Comparison of ENCODE assay signal across 34 cellular contexts in genomic region chr18:41043876-41044275, GRCh38.
"Had no signal": no experiment of that assay in that cellular context is flagged by ENCODE, and none has a peak within 500 bp of the region (broad histone marks: within the 10 kb centered on the region; RNA-seq: fewer than 3 reads in every experiment).

No MANE protein-coding gene starts in this region.

- H3K27me3 Mint-ChIP-seq: activated B cell treated with CpG ODN at 0.5 μM for 24 hours; activated CD8-positive, alpha-beta T cell treated with anti-CD3 and anti-CD28 coated beads for 36 hours; activated naive CD8-positive, alpha-beta T cell; activated T-helper 17 cell treated with anti-CD3 and anti-CD28 coated beads, Interleukin-2, amount 50 U/mL, for 72 hours; brain; T-helper 17 cell had no signal

- H3K36me3 ChIP-seq: breast epithelium, cardiac muscle cell, colonic mucosa, esophagus squamous epithelium, gastroesophageal sphincter, WERI-Rb-1 had no signal

- H3K27ac ChIP-seq: breast epithelium, cardiac muscle cell, colonic mucosa, epithelial cell of prostate, esophagus squamous epithelium, gastroesophageal sphincter, WERI-Rb-1 had no signal

- FAIRE-seq: endometrium, endothelial cell of umbilical vein had no signal

- H3K4me3 ChIP-seq: breast epithelium, cardiac muscle cell, colonic mucosa, esophagus squamous epithelium, gastroesophageal sphincter had no signal

- H3K27me3 ChIP-seq: breast epithelium, cardiac muscle cell, colonic mucosa, esophagus squamous epithelium, gastroesophageal sphincter had no signal

- H3K27ac Mint-ChIP-seq: activated B cell treated with CpG ODN at 0.5 μM for 24 hours; activated CD8-positive, alpha-beta T cell treated with anti-CD3 and anti-CD28 coated beads for 36 hours; activated naive CD8-positive, alpha-beta T cell; activated T-helper 17 cell treated with anti-CD3 and anti-CD28 coated beads, Interleukin-2, amount 50 U/mL, for 72 hours; T-helper 17 cell; T-helper 2 cell treated with Interferon-gamma antibody and Interleukin-4, amounts not matched to agents 5 μg/mL and 100 μg/mL, for 36 hours had no signal

- H3K4me1 ChIP-seq: breast epithelium, colonic mucosa, esophagus squamous epithelium, gastroesophageal sphincter had no signal

- H3K9me3 ChIP-seq: breast epithelium, colonic mucosa, esophagus squamous epithelium, gastroesophageal sphincter had no signal

- H3K36me3 Mint-ChIP-seq: activated naive CD8-positive, alpha-beta T cell; brain had no signal

- H3K4me3 Mint-ChIP-seq: activated B cell treated with CpG ODN at 0.5 μM for 24 hours; activated CD8-positive, alpha-beta T cell treated with anti-CD3 and anti-CD28 coated beads for 36 hours; activated naive CD8-positive, alpha-beta T cell; activated T-cell treated with anti-CD3 and anti-CD28 coated beads, Interleukin-2, amount 50 U/mL, for 4 hours; activated T-helper 17 cell treated with anti-CD3 and anti-CD28 coated beads, Interleukin-2, amount 50 U/mL, for 72 hours; brain; T-helper 17 cell; T-helper 2 cell treated with Interferon-gamma antibody and Interleukin-4, amounts not matched to agents 5 μg/mL and 100 μg/mL, for 36 hours had no signal

- DNase-seq: activated B cell treated with CpG ODN at 0.5 μM for 24 hours; activated CD4-positive, alpha-beta T cell treated with anti-CD3 and anti-CD28 coated beads for 48 hours; activated CD4-positive, alpha-beta T cell treated with anti-CD3 and anti-CD28 coated beads, Interleukin-2, amount 50 U/mL, for 1 hour; activated CD4-positive, alpha-beta T cell treated with anti-CD3 and anti-CD28 coated beads, Interleukin-2, amount 50 U/mL, for 48 hours; activated CD8-positive, alpha-beta memory T cell treated with anti-CD3 and anti-CD28 coated beads for 24 hours; activated CD8-positive, alpha-beta T cell treated with anti-CD3 and anti-CD28 coated beads for 36 hours; activated effector memory CD4-positive, alpha-beta T cell treated with Interleukin-2 at 50 U/mL for 16 hours; activated gamma-delta T cell treated with Interleukin-2 at 50 U/mL for 16 hours; activated naive CD4-positive, alpha-beta T cell treated with anti-CD3 and anti-CD28 coated beads, Interleukin-2, amount 50 U/mL, for 16 hours; activated naive CD4-positive, alpha-beta T cell treated with Interleukin-2 at 50 U/mL for 16 hours; activated T-cell treated with anti-CD3 and anti-CD28 coated beads, Interleukin-2, amount 50 U/mL, for 4 hours; amniotic stem cell; anterior cingulate cortex; central memory CD4-positive, alpha-beta T cell; cerebellar nuclear complex; colonic mucosa; effector CD8-positive, alpha-beta T cell; esophagus squamous epithelium; foreskin melanocyte; T-helper 1 cell; T-helper 17 cell; T1000; WERI-Rb-1 had no signal

- H3K4me1 Mint-ChIP-seq: activated B cell treated with CpG ODN at 0.5 μM for 24 hours; activated T-helper 17 cell treated with anti-CD3 and anti-CD28 coated beads, Interleukin-2, amount 50 U/mL, for 72 hours; T-helper 17 cell had no signal

- ATAC-seq: activated CD4-positive, CD25-positive, alpha-beta regulatory T cell treated with anti-CD3 and anti-CD28 coated beads, Interleukin-2, amount 50 U/mL, for 24 hours; activated CD8-positive, alpha-beta T cell treated with anti-CD3 and anti-CD28 coated beads for 36 hours; activated T-cell treated with anti-CD3 and anti-CD28 coated beads, Interleukin-2, amount 50 U/mL, for 4 hours; activated T-helper 17 cell treated with anti-CD3 and anti-CD28 coated beads, Interleukin-2, amount 50 U/mL, for 72 hours; gastroesophageal sphincter; T-helper 17 cell had no signal

- H3K9me3 Mint-ChIP-seq: activated T-cell treated with anti-CD3 and anti-CD28 coated beads, Interleukin-2, amount 50 U/mL, for 4 hours had no signal
